ENCODE assay signal across 19 cellular contexts in the genomic region with DNA sequence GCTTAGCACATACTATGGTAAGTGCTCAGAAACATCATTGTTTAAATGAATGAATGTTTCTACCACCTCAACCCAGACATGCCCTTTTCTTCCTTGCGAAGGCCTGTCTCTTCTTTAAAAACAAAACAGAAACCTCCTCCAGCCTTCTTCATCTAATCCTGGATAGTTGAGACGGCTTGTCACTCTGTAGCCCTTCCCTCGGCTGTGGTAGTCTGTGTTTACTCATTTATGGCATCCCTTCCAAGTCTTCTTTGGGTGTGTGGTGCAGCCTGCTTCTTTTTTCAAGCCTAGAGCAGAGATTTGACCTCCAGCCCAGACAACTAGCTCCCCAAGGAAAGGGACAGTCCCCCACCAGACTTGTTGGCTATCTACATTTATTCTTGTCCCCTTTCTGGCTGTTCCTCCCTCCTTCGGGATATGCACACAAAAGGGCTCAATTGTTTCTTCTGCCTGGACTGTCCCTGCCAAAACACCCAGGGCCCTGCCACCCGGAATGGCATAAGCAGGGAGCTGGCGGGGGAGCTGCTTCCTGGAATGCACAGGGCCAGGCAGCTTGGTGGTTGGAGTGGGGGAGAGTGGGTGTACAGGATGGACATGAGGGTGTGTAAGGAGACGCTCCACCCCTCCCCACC.
DNase-seq lines count a peak whose midpoint lies in the region; ATAC-seq and TF ChIP-seq lines count a peak whose summit lies in the region.
"Had no signal": no experiment of that assay in that cellular context is flagged by ENCODE, and none has a peak within 500 bp of the region (broad histone marks: within the 10 kb centered on the region; RNA-seq: fewer than 3 reads in every experiment).

No MANE protein-coding gene starts in this region.

- H3K4me1 Mint-ChIP-seq in MCF 10A (ENCODE audit: insufficient read depth, unreplicated experiment), result no peaks in the 10 kb centered on the region
- peaks cover 11% of the 10 kb centered on the region for H3K4me1 Mint-ChIP-seq in activated T-helper 1 cell treated with anti-CD3 and anti-CD28 coated beads, Interleukin-12 subunit alpha, Interleukin-12 subunit beta, Interleukin-2, Interleukin-4 antibody, amounts not matched to agents 30 ng/mL and 10 ng/mL and 1 ng/mL, durations not matched to agents 14 hours and 24 hours and 36 hours (ENCODE audit: low read depth)
- H3K4me1 Mint-ChIP-seq: activated naive CD4-positive, alpha-beta T cell treated with anti-CD3 and anti-CD28 coated beads, Interleukin-2, amount 50 U/mL, for 24 hours; mesothelial cell of epicardium; T-helper 17 cell had no signal

- DNase-seq in breast epithelium (ENCODE audit: low spot score in 2 of 2), result peak in 1 of 2 donors; percentile 93
- no peak for DNase-seq in MCF 10A (ENCODE audit: unreplicated experiment)
- peak; percentile 77 to 81 for DNase-seq in heart right ventricle
- DNase-seq in posterior vena cava (ENCODE audit: low spot score), result peak; percentile 88
- DNase-seq in aorta, result peak in 1 of 2 donors; percentile 75
- DNase-seq in effector CD8-positive, alpha-beta T cell (lab: John Stamatoyannopoulos, UW), result no peak
- DNase-seq in activated T-helper 1 cell treated with anti-CD3 and anti-CD28 coated beads, Interleukin-12 subunit alpha, Interleukin-12 subunit beta, Interleukin-2, Interleukin-4 antibody, amounts not matched to agents 30 ng/mL and 10 ng/mL and 1 ng/mL, durations not matched to agents 14 hours and 24 hours and 36 hours (ENCODE audit: low spot score), result no peak
- DNase-seq in NCI-H2227 treated with DMSO at 0.1 percent for 48 hours (lab: John Stamatoyannopoulos, UW), result no peak
- DNase-seq: activated CD4-positive, CD25-positive, alpha-beta regulatory T cell treated with anti-CD3 and anti-CD28 coated beads, Interleukin-2, amount 50 U/mL, for 72 hours; Calu3; GDM1; NCI-H2081 treated with DMSO at 0.1 percent for 48 hours; occipital lobe; T-helper 17 cell; trophoblast cell had no signal

- H3K4me3 Mint-ChIP-seq in MCF 10A (ENCODE audit: unreplicated experiment), result no peak overlapping the region
- no peak overlapping the region for H3K4me3 Mint-ChIP-seq in activated T-helper 1 cell treated with anti-CD3 and anti-CD28 coated beads, Interleukin-12 subunit alpha, Interleukin-12 subunit beta, Interleukin-2, Interleukin-4 antibody, amounts not matched to agents 30 ng/mL and 10 ng/mL and 1 ng/mL, durations not matched to agents 14 hours and 24 hours and 36 hours
- H3K4me3 Mint-ChIP-seq: activated naive CD4-positive, alpha-beta T cell treated with anti-CD3 and anti-CD28 coated beads, Interleukin-2, amount 50 U/mL, for 24 hours; mesothelial cell of epicardium; T-helper 17 cell had no signal

- ATAC-seq in heart right ventricle (peak; percentile 72 to 91 (median 82)), aorta (ENCODE audit: low FRiP score) (peak; percentile 53)
- ATAC-seq: T-helper 17 cell had no signal

- no peaks in the 10 kb centered on the region for H3K36me3 Mint-ChIP-seq in MCF 10A (ENCODE audit: insufficient read depth, unreplicated experiment)
- peaks cover 2% of the 10 kb centered on the region for H3K36me3 Mint-ChIP-seq in activated T-helper 1 cell treated with anti-CD3 and anti-CD28 coated beads, Interleukin-12 subunit alpha, Interleukin-12 subunit beta, Interleukin-2, Interleukin-4 antibody, amounts not matched to agents 30 ng/mL and 10 ng/mL and 1 ng/mL, durations not matched to agents 14 hours and 24 hours and 36 hours (ENCODE audit: low read depth)
- H3K36me3 Mint-ChIP-seq: activated naive CD4-positive, alpha-beta T cell treated with anti-CD3 and anti-CD28 coated beads, Interleukin-2, amount 50 U/mL, for 24 hours; mesothelial cell of epicardium had no signal

- CTCF ChIA-PET in MCF 10A (lab: Yijun Ruan, JAX), result no interaction called here

- H3K27ac ChIP-seq in breast epithelium, result peak overlapping the region; percentile 91 to 92
- H3K27ac ChIP-seq in heart right ventricle, result peak overlapping the region; percentile 75 to 93 (median 83)
- H3K27ac ChIP-seq in aorta (ENCODE audit: low read depth in 1 of 2, low read length in 2 of 2), result peak overlapping the region; percentile 93 to 99
- H3K27ac ChIP-seq: 22Rv1, epithelial cell of prostate had no signal

- POLR2A ChIA-PET in MCF 10A (lab: Yijun Ruan, JAX), result interaction anchor here (0.7 kb wide), 2 partner anchors 75 to 101 kb away, joined by 3 to 4 read pairs; no protein-coding TSS in a partner anchor

- no peak for TF ChIP-seq CTCF in breast epithelium (IDR thresholded peaks at IDR 0.05)
- TF ChIP-seq CTCF in MCF 10A (IDR thresholded peaks at IDR 0.05; ENCODE audit: unreplicated experiment), result no peak
- TF ChIP-seq CTCF in heart right ventricle (IDR thresholded peaks at IDR 0.05), result no peak

- H3K36me3 ChIP-seq in breast epithelium (no peaks in the 10 kb centered on the region), heart right ventricle (no peaks in the 10 kb centered on the region), aorta (ENCODE audit: control insufficient read depth in 1 of 2, insufficient read depth in 2 of 2, low read length in 1 of 2) (no peaks in the 10 kb centered on the region)

- BruUV-seq in MCF 10A (replicated peaks; lab: Mats Ljungman, UMichigan), result no TSS peak

- H3K27ac Mint-ChIP-seq in MCF 10A (ENCODE audit: low read depth, unreplicated experiment), result no peak overlapping the region
- H3K27ac Mint-ChIP-seq in activated T-helper 1 cell treated with anti-CD3 and anti-CD28 coated beads, Interleukin-12 subunit alpha, Interleukin-12 subunit beta, Interleukin-2, Interleukin-4 antibody, amounts not matched to agents 30 ng/mL and 10 ng/mL and 1 ng/mL, durations not matched to agents 14 hours and 24 hours and 36 hours, result no peak overlapping the region
- H3K27ac Mint-ChIP-seq: activated naive CD4-positive, alpha-beta T cell treated with anti-CD3 and anti-CD28 coated beads, Interleukin-2, amount 50 U/mL, for 24 hours; mesothelial cell of epicardium; T-helper 17 cell had no signal

- no peak for TF ChIP-seq POLR2A in breast epithelium (IDR thresholded peaks at IDR 0.05)

- H3K27me3 Mint-ChIP-seq in MCF 10A (ENCODE audit: insufficient read depth, unreplicated experiment), result no peaks in the 10 kb centered on the region
- H3K27me3 Mint-ChIP-seq in activated T-helper 1 cell treated with anti-CD3 and anti-CD28 coated beads, Interleukin-12 subunit alpha, Interleukin-12 subunit beta, Interleukin-2, Interleukin-4 antibody, amounts not matched to agents 30 ng/mL and 10 ng/mL and 1 ng/mL, durations not matched to agents 14 hours and 24 hours and 36 hours (ENCODE audit: insufficient read depth), result peaks cover 13% of the 10 kb centered on the region
- H3K27me3 Mint-ChIP-seq: activated naive CD4-positive, alpha-beta T cell treated with anti-CD3 and anti-CD28 coated beads, Interleukin-2, amount 50 U/mL, for 24 hours had no signal

- WGBS in heart right ventricle, 2 donors, result 28 to 41% methylated on average over 7 of the region's 7 CpGs
- WGBS in aorta, 2 donors, result 9 to 13% methylated on average over 7 of the region's 7 CpGs

- H3K4me1 ChIP-seq in breast epithelium (peaks cover 0 to 13% of the 10 kb centered on the region in 2 donors), heart right ventricle (peaks cover 53 to 95% (median 82%) of the 10 kb centered on the region in 9 donors), aorta (ENCODE audit: control insufficient read depth in 1 of 2, insufficient read depth in 2 of 2, low read length in 2 of 2) (peaks cover 0 to 10% of the 10 kb centered on the region in 2 donors)

- H3K27me3 ChIP-seq in breast epithelium (no peaks in the 10 kb centered on the region), heart right ventricle (no peaks in the 10 kb centered on the region), aorta (ENCODE audit: control insufficient read depth in 1 of 2, insufficient read depth in 2 of 2, low read length in 1 of 2) (no peaks in the 10 kb centered on the region)

- H3K4me3 ChIP-seq in breast epithelium (peak overlapping the region in 1 of 3 donors; percentile 6), heart right ventricle (peak overlapping the region in 1 of 10 donors; percentile 1), aorta (ENCODE audit: low read length in 2 of 2) (no peak overlapping the region)

- intact Hi-C loops in breast epithelium (cut with DNase I; ENCODE audit: low total_unique reads) (no loop called here), MCF 10A (cut with micrococcal nuclease) (no loop called here), heart right ventricle (cut with DNase I) (loop anchor here in 2 of 10 donors (5.0 to 10.0 kb wide), 2 partner anchors 42 to 109 kb away; no protein-coding TSS in a partner anchor), posterior vena cava (cut with DNase I) (no loop called here), aorta (cut with DNase I) (loop anchor here in 1 of 2 donors (5.0 kb wide), 1 partner anchor 123 kb away; no protein-coding TSS in a partner anchor)
- intact Hi-C loops in activated T-helper 1 cell treated with anti-CD3 and anti-CD28 coated beads, Interleukin-12 subunit alpha, Interleukin-12 subunit beta, Interleukin-2, Interleukin-4 antibody, amounts not matched to agents 30 ng/mL and 10 ng/mL and 1 ng/mL, durations not matched to agents 14 hours and 24 hours and 36 hours (cut with micrococcal nuclease), result no loop called here

- H3K9me3 ChIP-seq in breast epithelium (no peaks in the 10 kb centered on the region), heart right ventricle (no peaks in the 10 kb centered on the region), aorta (ENCODE audit: control insufficient read depth, low read length) (no peaks in the 10 kb centered on the region)

- H3K9me3 Mint-ChIP-seq in MCF 10A (ENCODE audit: unreplicated experiment), result no peaks in the 10 kb centered on the region
- H3K9me3 Mint-ChIP-seq in activated T-helper 1 cell treated with anti-CD3 and anti-CD28 coated beads, Interleukin-12 subunit alpha, Interleukin-12 subunit beta, Interleukin-2, Interleukin-4 antibody, amounts not matched to agents 30 ng/mL and 10 ng/mL and 1 ng/mL, durations not matched to agents 14 hours and 24 hours and 36 hours, result no peaks in the 10 kb centered on the region
- H3K9me3 Mint-ChIP-seq: activated naive CD4-positive, alpha-beta T cell treated with anti-CD3 and anti-CD28 coated beads, Interleukin-2, amount 50 U/mL, for 24 hours; mesothelial cell of epicardium had no signal

Comparison
In these comparisons a context has a peak if more than half of its experiments do, and no peak if none do; other contexts are left out.
1. DNase-seq: peak in heart right ventricle (2 of 2) and posterior vena cava (single experiment); none in MCF 10A (single experiment), effector CD8-positive, alpha-beta T cell (single experiment), activated T-helper 1 cell treated with anti-CD3 and anti-CD28 coated beads, Interleukin-12 subunit alpha, Interleukin-12 subunit beta, Interleukin-2, Interleukin-4 antibody, amounts not matched to agents 30 ng/mL and 10 ng/mL and 1 ng/mL, durations not matched to agents 14 hours and 24 hours and 36 hours (single experiment) and NCI-H2227 treated with DMSO at 0.1 percent for 48 hours (single experiment).
2. Peak in every context shown above with its lines, with median percentiles within 50 percentile points of each other: H3K27ac ChIP-seq.